In the genomic region with DNA sequence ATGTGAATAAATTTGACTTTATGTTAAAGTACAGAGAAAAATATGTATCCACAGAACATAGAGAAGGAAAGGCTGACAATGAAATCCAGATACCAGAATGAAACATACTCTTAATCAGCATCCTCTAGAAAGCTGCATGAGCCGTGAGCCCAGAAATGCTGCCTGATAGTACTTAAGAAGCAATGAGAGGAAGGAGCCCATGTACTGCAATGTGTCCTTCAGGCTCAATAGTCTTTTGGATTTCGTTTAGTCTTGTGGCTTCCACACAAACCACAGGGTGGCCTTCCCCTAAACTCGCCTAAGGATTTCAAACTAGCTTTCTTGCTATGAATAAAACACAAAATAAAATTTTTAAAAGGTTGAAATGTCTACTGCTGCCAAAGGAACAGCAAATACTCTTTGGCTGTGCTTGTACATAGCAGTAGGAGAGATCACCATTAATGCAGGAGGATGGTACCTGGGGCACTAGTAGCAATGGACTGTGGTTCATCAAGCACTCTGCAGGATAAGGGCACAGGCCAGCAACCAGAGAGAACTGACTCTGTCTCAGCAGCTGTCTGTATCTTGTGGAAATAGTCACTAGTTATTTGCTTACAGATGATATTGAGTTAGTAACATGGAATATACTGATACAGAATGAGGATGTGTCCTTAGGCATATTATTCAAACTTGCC, we compare ENCODE assay signal across 34 cellular contexts.
"Had no signal": no experiment of that assay in that cellular context is flagged by ENCODE, and none has a peak within 500 bp of the region (broad histone marks: within the 10 kb centered on the region; RNA-seq: fewer than 3 reads in every experiment).

No MANE protein-coding gene starts in this region.

- H2AFZ ChIP-seq: PC-9 had no signal

- H3K4me1 ChIP-seq: adrenal gland, body of pancreas, breast epithelium had no signal

- H3K27ac ChIP-seq: adrenal gland, body of pancreas, breast epithelium, PC-9, RWPE1, WERI-Rb-1 had no signal

- H3K36me3 ChIP-seq: adrenal gland, breast epithelium, WERI-Rb-1 had no signal

- H3K4me2 ChIP-seq: PC-9 had no signal

- H3K27me3 Mint-ChIP-seq: activated CD4-positive, alpha-beta T cell treated with anti-CD3 and anti-CD28 coated beads, Interleukin-2, amount 10 ng/mL, durations not matched to agents 24 days and 14 days; activated CD8-positive, alpha-beta T cell treated with anti-CD3 and anti-CD28 coated beads for 36 hours; activated T-helper 17 cell treated with anti-CD3 and anti-CD28 coated beads, Interleukin-2, amount 50 U/mL, for 72 hours had no signal

- H3K9me3 ChIP-seq: adrenal gland, body of pancreas, breast epithelium had no signal

- H3K9me3 Mint-ChIP-seq: activated CD4-positive, alpha-beta T cell treated with anti-CD3 and anti-CD28 coated beads, Interleukin-2, amount 10 ng/mL, durations not matched to agents 24 days and 14 days; activated CD8-positive, alpha-beta T cell treated with anti-CD3 and anti-CD28 coated beads for 36 hours; activated T-helper 17 cell treated with anti-CD3 and anti-CD28 coated beads, Interleukin-2, amount 50 U/mL, for 72 hours had no signal

- H3K4me1 Mint-ChIP-seq: activated CD4-positive, alpha-beta T cell treated with anti-CD3 and anti-CD28 coated beads, Interleukin-2, amount 10 ng/mL, durations not matched to agents 24 days and 14 days; activated T-helper 17 cell treated with anti-CD3 and anti-CD28 coated beads, Interleukin-2, amount 50 U/mL, for 72 hours had no signal

- H3K4me3 ChIP-seq: adrenal gland, body of pancreas, breast epithelium, PC-9 had no signal

- H3K27me3 ChIP-seq: adrenal gland, body of pancreas, breast epithelium had no signal

- H3K4me3 Mint-ChIP-seq: activated CD4-positive, alpha-beta T cell treated with anti-CD3 and anti-CD28 coated beads, Interleukin-2, amount 10 ng/mL, durations not matched to agents 24 days and 14 days; activated CD8-positive, alpha-beta T cell treated with anti-CD3 and anti-CD28 coated beads for 36 hours; activated T-cell treated with anti-CD3 and anti-CD28 coated beads, Interleukin-2, amount 50 U/mL, for 72 hours; activated T-helper 17 cell treated with anti-CD3 and anti-CD28 coated beads, Interleukin-2, amount 50 U/mL, for 72 hours had no signal

- H3K27ac Mint-ChIP-seq: activated CD4-positive, alpha-beta T cell treated with anti-CD3 and anti-CD28 coated beads, Interleukin-2, amount 10 ng/mL, durations not matched to agents 24 days and 14 days; activated CD8-positive, alpha-beta T cell treated with anti-CD3 and anti-CD28 coated beads for 36 hours; activated T-cell treated with anti-CD3 and anti-CD28 coated beads, Interleukin-2, amount 50 U/mL, for 72 hours; activated T-helper 17 cell treated with anti-CD3 and anti-CD28 coated beads, Interleukin-2, amount 50 U/mL, for 72 hours had no signal

- DNase-seq: activated CD4-positive, alpha-beta T cell treated with anti-CD3 and anti-CD28 coated beads, Interleukin-2, amount 10 ng/mL, durations not matched to agents 24 days and 14 days; activated CD4-positive, alpha-beta T cell treated with anti-CD3 and anti-CD28 coated beads, Interleukin-2, amount 50 U/mL, for 4 hours; activated CD8-positive, alpha-beta T cell treated with anti-CD3 and anti-CD28 coated beads for 36 hours; activated effector memory CD4-positive, alpha-beta T cell treated with anti-CD3 and anti-CD28 coated beads, Interleukin-2, amount 50 U/mL, for 16 hours; activated naive CD4-positive, alpha-beta T cell; activated naive CD4-positive, alpha-beta T cell treated with anti-CD3 and anti-CD28 coated beads, Interleukin-2, amount 50 U/mL, for 16 hours; activated T-cell treated with anti-CD3 and anti-CD28 coated beads, Interleukin-2, amount 50 U/mL, for 1 hour; activated T-cell treated with anti-CD3 and anti-CD28 coated beads, Interleukin-2, amount 50 U/mL, for 72 hours; adrenal gland; body of pancreas; NCI-H1092 treated with DMSO at 0.1 percent for 48 hours; NCI-H1417; NCI-H1694; NCI-H1930; NCI-H2081 treated with DMSO at 0.1 percent for 48 hours; NCI-H2171; NCI-H510A; NCI-H526; NCI-H748 treated with DMSO at 0.1 percent for 48 hours; NK-92 treated with Interleukin-12 subunit alpha and Interleukin-12 subunit beta, amount 100 ng/mL, for 24 hours; PC-9; SIG-M5; SW 1271; T-helper 1 cell; T-helper 2 cell; T-helper 9 cell; WERI-Rb-1 had no signal

- FAIRE-seq: astrocyte, RCC 7860 had no signal

- ATAC-seq: activated CD8-positive, alpha-beta T cell treated with anti-CD3 and anti-CD28 coated beads for 36 hours; activated T-cell treated with anti-CD3 and anti-CD28 coated beads, Interleukin-2, amount 50 U/mL, for 72 hours; activated T-helper 17 cell treated with anti-CD3 and anti-CD28 coated beads, Interleukin-2, amount 50 U/mL, for 72 hours; body of pancreas; Right ventricle myocardium inferior; SK-N-SH treated with all-trans-retinoic acid at 6 μM for 48 hours had no signal
